In the genomic region with DNA sequence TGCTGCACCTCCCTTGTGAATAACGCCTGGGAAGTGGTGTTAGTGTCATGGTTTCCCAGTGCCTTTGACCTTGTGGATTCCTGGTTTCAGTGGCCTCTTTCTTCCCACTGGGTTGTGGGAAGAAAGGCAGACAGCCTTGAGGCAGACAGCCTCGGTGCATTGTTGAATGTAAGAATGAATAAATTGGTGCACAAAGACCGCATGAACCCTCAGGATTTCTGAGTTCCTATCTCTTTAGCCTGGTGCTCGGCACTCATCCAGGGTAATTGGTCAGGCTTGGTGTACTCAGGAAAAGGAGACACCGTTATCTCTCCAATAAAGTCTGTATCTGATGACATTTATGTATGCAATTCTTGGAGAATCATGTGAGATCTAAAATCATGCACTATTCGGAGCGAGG, we compare ENCODE assay signal across 25 cellular contexts. TPM values are rescaled to one million over a fixed set of nuclear protein-coding genes. Genes with fewer than 3 reads are reported as not detected.
DNase-seq lines count a peak whose midpoint lies in the region; ATAC-seq, FAIRE-seq and TF ChIP-seq lines count a peak whose summit lies in the region.
"Had no signal": no experiment of that assay in that cellular context is flagged by ENCODE, and none has a peak within 500 bp of the region (broad histone marks: within the 10 kb centered on the region; RNA-seq: fewer than 3 reads in every experiment).

No MANE protein-coding gene starts in this region.

- intact Hi-C loops in spleen (cut with DNase I; ENCODE audit: low total_unique reads), result no loop called here

- WGBS in spleen, 5 donors, result 71 to 86% (median 78%) methylated on average over 7 of the region's 7 CpGs

- DNase-seq in RPMI7951 (ENCODE audit: low read depth) (peak; percentile 12), astrocyte (ENCODE audit: low read depth) (peak; percentile 30), fibroblast of peridontal ligament (ENCODE audit: extremely low read depth) (peak; percentile 5), progenitor cell of endocrine pancreas (ENCODE audit: low spot score, unreplicated experiment) (no peak), NCI-H1694 treated with DMSO at 0.1 percent for 48 hours (lab: John Stamatoyannopoulos, UW) (no peak), spleen (no peak)
- DNase-seq: activated CD8-positive, alpha-beta T cell treated with anti-CD3 and anti-CD28 coated beads, Interleukin-2, amount 10 ng/mL, durations not matched to agents 7 days and 5 days; activated naive CD4-positive, alpha-beta T cell; effector CD8-positive, alpha-beta T cell; Kasumi-1; naive thymus-derived CD8-positive, alpha-beta T cell; NCI-H1048; NCI-H2227 treated with DMSO at 0.1 percent for 48 hours; NCI-H748 treated with DMSO at 0.1 percent for 48 hours; stimulated activated CD4-positive, alpha-beta T cell treated with anti-CD3 and anti-CD28 coated beads, Interleukin-1b, Interleukin-23, amount 100 ng/mL, for 48 hours; T-helper 9 cell had no signal

- H3K9me3 ChIP-seq in astrocyte (ENCODE audit: insufficient read depth, low read depth, low read length), result no peaks in the 10 kb centered on the region
- H3K9me3 ChIP-seq in spleen, result no peaks in the 10 kb centered on the region
- H3K9me3 ChIP-seq: esophagus muscularis mucosa, vagina had no signal

- H3K27me3 ChIP-seq in astrocyte (ENCODE audit: insufficient read depth, low read length) (no peaks in the 10 kb centered on the region), spleen (replicated peaks in 1 of 7) (no peaks in the 10 kb centered on the region)
- H3K27me3 ChIP-seq: esophagus muscularis mucosa, vagina had no signal

- no peak overlapping the region for H3K4me2 ChIP-seq in astrocyte (ENCODE audit: low read length)

- H3K4me1 Mint-ChIP-seq in astrocyte (ENCODE audit: low read depth, unreplicated experiment) (peaks cover 43% of the 10 kb centered on the region), progenitor cell of endocrine pancreas (ENCODE audit: low read depth) (peaks cover 27% of the 10 kb centered on the region)

- H3K9me3 Mint-ChIP-seq in astrocyte (ENCODE audit: unreplicated experiment) (no peaks in the 10 kb centered on the region), progenitor cell of endocrine pancreas (ENCODE audit: low read depth) (no peaks in the 10 kb centered on the region)
- H3K9me3 Mint-ChIP-seq: naive thymus-derived CD8-positive, alpha-beta T cell had no signal

- H3K4me3 ChIP-seq in astrocyte (ENCODE audit: insufficient read depth, low read depth, low read length) (no peak overlapping the region), spleen (no peak overlapping the region)
- H3K4me3 ChIP-seq: esophagus muscularis mucosa, vagina had no signal

- no peak for ATAC-seq in GM21381 (IDR thresholded peaks at IDR 0.05; ENCODE audit: unreplicated experiment)
- ATAC-seq: activated CD8-positive, alpha-beta T cell treated with anti-CD3 and anti-CD28 coated beads, Interleukin-2, amount 10 ng/mL, durations not matched to agents 7 days and 5 days; HCT116; naive thymus-derived CD8-positive, alpha-beta T cell had no signal

- peaks cover 71% of the 10 kb centered on the region for H4K20me1 ChIP-seq in astrocyte (ENCODE audit: insufficient read depth, low read length)

- no peak for TF ChIP-seq POLR2A in spleen (IDR thresholded peaks at IDR 0.05)

- H2AFZ ChIP-seq in astrocyte (ENCODE audit: low read depth, low read length), result no peak overlapping the region

- H3K79me2 ChIP-seq in astrocyte (ENCODE audit: insufficient read depth, low read length), result peaks cover 88% of the 10 kb centered on the region

- peak overlapping the region; percentile 26 for H3K27ac Mint-ChIP-seq in astrocyte (ENCODE audit: unreplicated experiment)
- peak overlapping the region; percentile 53 for H3K27ac Mint-ChIP-seq in progenitor cell of endocrine pancreas
- H3K27ac Mint-ChIP-seq: activated CD8-positive, alpha-beta T cell treated with anti-CD3 and anti-CD28 coated beads, Interleukin-2, amount 10 ng/mL, durations not matched to agents 7 days and 5 days had no signal

- peaks cover 8% of the 10 kb centered on the region for H3K36me3 Mint-ChIP-seq in astrocyte (ENCODE audit: low read depth, unreplicated experiment)
- H3K36me3 Mint-ChIP-seq in progenitor cell of endocrine pancreas (ENCODE audit: insufficient read depth), result peaks cover 5% of the 10 kb centered on the region

- H3K36me3 ChIP-seq in astrocyte (ENCODE audit: insufficient read depth, low read length) (peaks cover 3% of the 10 kb centered on the region), spleen (peaks cover 0 to 7% (median 0%) of the 10 kb centered on the region in 6 donors)
- H3K36me3 ChIP-seq: vagina had no signal

- H3K9ac ChIP-seq in astrocyte (ENCODE audit: low read length), result no peak overlapping the region

- no peak overlapping the region for H3K27ac ChIP-seq in astrocyte (ENCODE audit: low read depth, low read length)
- no peak overlapping the region for H3K27ac ChIP-seq in spleen
- H3K27ac ChIP-seq: esophagus muscularis mucosa, vagina had no signal

- TF ChIP-seq CTCF in astrocyte (IDR thresholded peaks at IDR 0.05; ENCODE audit: insufficient read depth, low read depth, low read length), result no peak
- no peak for TF ChIP-seq CTCF in progenitor cell of endocrine pancreas (IDR thresholded peaks at IDR 0.05; ENCODE audit: unreplicated experiment)
- TF ChIP-seq CTCF in spleen (IDR thresholded peaks at IDR 0.05 in 8 of 11, conservative IDR thresholded peaks at IDR 0.05 in 3 of 11), result no peak

- H3K4me3 Mint-ChIP-seq in astrocyte (ENCODE audit: unreplicated experiment) (peak overlapping the region; percentile 30), progenitor cell of endocrine pancreas (ENCODE audit: low read depth) (no peak overlapping the region)
- H3K4me3 Mint-ChIP-seq: activated CD8-positive, alpha-beta T cell treated with anti-CD3 and anti-CD28 coated beads, Interleukin-2, amount 10 ng/mL, durations not matched to agents 7 days and 5 days had no signal

- H3K27me3 Mint-ChIP-seq in astrocyte (ENCODE audit: low read depth, unreplicated experiment) (no peaks in the 10 kb centered on the region), progenitor cell of endocrine pancreas (no peaks in the 10 kb centered on the region)
- H3K27me3 Mint-ChIP-seq: naive thymus-derived CD8-positive, alpha-beta T cell had no signal

- FAIRE-seq in astrocyte (lab: Jason Lieb, UNC), result no peak
- FAIRE-seq: G401.6, HTR-8/SVneo had no signal

- H3K4me1 ChIP-seq in astrocyte (ENCODE audit: insufficient read depth, low read length) (peaks cover 10% of the 10 kb centered on the region), spleen (peaks cover 10 to 87% (median 48%) of the 10 kb centered on the region in 6 donors)

RNA-seq across cellular contexts. Expression of gene ZNF362, which starts 5.1 kb away (rescaled TPM):
- total RNA-seq in RPMI7951 (2014; rRNA removed; shearing (Covaris generic)), result 6.6 and 8.9 TPM in 2 replicates
- 38.7 and 43.8 TPM in 2 replicates for total RNA-seq in astrocyte
- 72.0 and 79.3 TPM in 2 replicates for total RNA-seq in progenitor cell of endocrine pancreas
- total RNA-seq in spleen, result 10 to 100 TPM; 19.9 to 47.0 (median 26.3) TPM
- polyA plus RNA-seq in spleen, result 10 to 100 TPM in 2 of 3 donors, 1 to 10 TPM in 1; 8.7 to 14.8 (median 11.7) TPM

RNA-seq across cellular contexts. Expression of gene A3GALT2, which starts 59.6 kb away (rescaled TPM):
- not detected in 2 replicates for total RNA-seq in RPMI7951 (2014; rRNA removed; shearing (Covaris generic))
- total RNA-seq in astrocyte, result not detected in 2 replicates
- total RNA-seq in progenitor cell of endocrine pancreas, result 0.29 and 0.40 TPM in 2 replicates
- total RNA-seq in spleen, result 1 to 10 TPM in 1 of 7 donors, under 1 TPM in 1, not detected in 5; 0.47 to 1.6 TPM
- polyA plus RNA-seq in spleen, result under 1 TPM in 1 of 3 donors, not detected in 2; 0.10 TPM
- total RNA-seq: activated CD8-positive, alpha-beta T cell treated with anti-CD3 and anti-CD28 coated beads, Interleukin-2, amount 10 ng/mL, durations not matched to agents 7 days and 5 days; cerebellum; esophagus muscularis mucosa; mesenteric fat pad; naive thymus-derived CD8-positive, alpha-beta T cell; skeletal muscle tissue; vagina had no signal
- polyA plus RNA-seq: naive thymus-derived CD8-positive, alpha-beta T cell had no signal

Comparison
In these comparisons a context has a peak if more than half of its experiments do, and no peak if none do; other contexts are left out.
1. DNase-seq: peak in RPMI7951 (single experiment), astrocyte (single experiment) and fibroblast of peridontal ligament (single experiment); none in progenitor cell of endocrine pancreas (single experiment), NCI-H1694 treated with DMSO at 0.1 percent for 48 hours (single experiment) and spleen (single experiment).